1 cellular context compared by ENCODE assay signal in genomic region chr10:61795551-61795950, GRCh38.
TF ChIP-seq lines count a peak whose summit lies in the region.

No MANE protein-coding gene starts in this region.

TF ChIP-seq in SK-N-SH treated with all-trans-retinoic acid at 6 μM for 48 hours, 23 proteins besides CTCF, POLR2A, EP300 and RAD21 (continued from another document):
- TF ChIP-seq ESRRG (CRISPR knock-in tag; IDR thresholded peaks at IDR 0.05) (no peak), ZFP3 (CRISPR knock-in tag; IDR thresholded peaks at IDR 0.05) (no peak)
